Comparison of ENCODE assay signal across 20 cellular contexts in the genomic region with DNA sequence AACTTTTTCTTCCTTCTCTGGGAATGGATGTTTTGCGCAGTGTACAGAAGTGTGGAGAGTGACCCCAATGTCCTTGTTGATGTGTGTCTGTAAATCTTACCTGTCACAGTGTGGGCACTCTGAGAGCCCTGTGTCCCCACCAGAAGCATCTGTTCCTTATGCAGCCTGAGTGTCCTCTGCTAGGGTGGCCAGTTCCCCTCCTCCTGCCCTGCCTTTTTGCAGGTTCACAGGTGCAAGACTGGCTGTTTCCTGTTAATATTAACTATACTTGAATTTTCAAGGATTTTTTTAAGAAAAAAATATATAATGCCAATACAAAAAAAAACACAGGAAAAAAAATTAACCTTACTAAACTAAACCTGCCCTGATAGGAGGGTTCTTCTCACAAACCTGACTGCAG. TPM values are rescaled to one million over a fixed set of nuclear protein-coding genes. Genes with fewer than 3 reads are reported as not detected.
"Had no signal": no experiment of that assay in that cellular context is flagged by ENCODE, and none has a peak within 500 bp of the region (broad histone marks: within the 10 kb centered on the region; RNA-seq: fewer than 3 reads in every experiment).

No MANE protein-coding gene starts in this region.

- H3K36me3 Mint-ChIP-seq: immature natural killer cell had no signal

- H3K27me3 Mint-ChIP-seq: naive thymus-derived CD4-positive, alpha-beta T cell had no signal

- H3K36me3 ChIP-seq: esophagus squamous epithelium, gastroesophageal sphincter, neutrophil, sigmoid colon, tibial artery, upper lobe of left lung, vagina had no signal

- H3K27ac Mint-ChIP-seq: immature natural killer cell had no signal

- H3K27ac ChIP-seq: esophagus squamous epithelium, gastroesophageal sphincter, neutrophil, sigmoid colon, tibial artery, upper lobe of left lung, vagina had no signal

- H3K4me3 ChIP-seq: esophagus squamous epithelium, gastroesophageal sphincter, sigmoid colon, skin epidermis, tibial artery, upper lobe of left lung, vagina had no signal

- H3K9me3 ChIP-seq: esophagus squamous epithelium, gastroesophageal sphincter, neutrophil, sigmoid colon, tibial artery, upper lobe of left lung, vagina had no signal

- DNase-seq: dermis blood vessel endothelial cell; esophagus squamous epithelium; foreskin fibroblast; glutamatergic neuron; immature natural killer cell; left colon; mammary epithelial cell; naive thymus-derived CD4-positive, alpha-beta T cell; sigmoid colon; stimulated activated CD4-positive, alpha-beta T cell treated with anti-CD3 and anti-CD28 coated beads, Interleukin-2, amount 100 ng/mL, for 24 hours; stimulated activated CD4-positive, alpha-beta T cell treated with anti-CD3 and anti-CD28 coated beads, Interleukin-4, amount 100 ng/mL, for 4 hours; stimulated activated naive CD4-positive, alpha-beta T cell treated with Interleukin-2 at 50 U/mL for 16 hours; upper lobe of left lung had no signal

- H3K4me3 Mint-ChIP-seq: immature natural killer cell had no signal

- ATAC-seq: gastroesophageal sphincter; left colon; naive thymus-derived CD4-positive, alpha-beta T cell had no signal

- H3K27me3 ChIP-seq: esophagus squamous epithelium, neutrophil, sigmoid colon, upper lobe of left lung, vagina had no signal

- H3K4me1 ChIP-seq: tibial artery had no signal

- H3K9me3 Mint-ChIP-seq: immature natural killer cell had no signal

RNA-seq across cellular contexts. Expression of a gene that starts 53.4 kb away (rescaled TPM):
- total RNA-seq: naive thymus-derived CD4-positive, alpha-beta T cell; pulmonary artery endothelial cell; temporal lobe; vagina had no signal
